ENCODE assay signal across 30 cellular contexts in genomic region chr2:61410185-61410584, GRCh38.
DNase-seq lines count a peak whose midpoint lies in the region; ATAC-seq, FAIRE-seq and TF ChIP-seq lines count a peak whose summit lies in the region.
"Had no signal": no experiment of that assay in that cellular context is flagged by ENCODE, and none has a peak within 500 bp of the region (broad histone marks: within the 10 kb centered on the region; RNA-seq: fewer than 3 reads in every experiment).

No MANE protein-coding gene starts in this region.

- no peak overlapping the region for H3K4me3 Mint-ChIP-seq in activated T-cell treated with anti-CD3 and anti-CD28 coated beads, Interleukin-2, amount 50 U/mL, for 24 hours
- H3K4me3 Mint-ChIP-seq in activated T-cell treated with anti-CD3 and anti-CD28 coated beads, Interleukin-2, amount 50 U/mL, for 72 hours = no peak overlapping the region
- H3K4me3 Mint-ChIP-seq: B cell; CD8-positive, alpha-beta memory T cell; HFFc6 had no signal

- H3K27me3 ChIP-seq in bronchial epithelial cell (ENCODE audit: control insufficient read depth, insufficient read depth, low read length) = no peaks in the 10 kb centered on the region

- no peak for TF ChIP-seq CTCF in HEK293 (tag by site-specific recombination; IDR thresholded peaks at IDR 0.05)
- TF ChIP-seq CTCF in bronchial epithelial cell (IDR thresholded peaks at IDR 0.05; ENCODE audit: insufficient read depth, low read length, severe bottlenecking) = no peak

- FAIRE-seq in bronchial epithelial cell (lab: Jason Lieb, UNC) = no peak
- FAIRE-seq in GM19239 (lab: Jason Lieb, UNC) = no peak
- FAIRE-seq: GM12891, RCC 7860 had no signal

- H3K27me3 Mint-ChIP-seq in activated T-cell treated with anti-CD3 and anti-CD28 coated beads, Interleukin-2, amount 50 U/mL, for 24 hours = no peaks in the 10 kb centered on the region
- H3K27me3 Mint-ChIP-seq in activated T-cell treated with anti-CD3 and anti-CD28 coated beads, Interleukin-2, amount 50 U/mL, for 72 hours (ENCODE audit: low read depth) = no peaks in the 10 kb centered on the region
- H3K27me3 Mint-ChIP-seq: B cell; CD8-positive, alpha-beta memory T cell had no signal

- peaks cover 20% of the 10 kb centered on the region for H3K4me1 ChIP-seq in HEK293 (ENCODE audit: control insufficient read depth, insufficient read depth, low read length)

- H3K36me3 Mint-ChIP-seq in activated T-cell treated with anti-CD3 and anti-CD28 coated beads, Interleukin-2, amount 50 U/mL, for 24 hours (ENCODE audit: low read depth) = peaks cover 50% of the 10 kb centered on the region
- no peaks in the 10 kb centered on the region for H3K36me3 Mint-ChIP-seq in activated T-cell treated with anti-CD3 and anti-CD28 coated beads, Interleukin-2, amount 50 U/mL, for 72 hours (ENCODE audit: insufficient read depth in 2 of 2)

- CTCF ChIA-PET in HEK293 (lab: Yijun Ruan, JAX) = interaction anchor here (0.7 kb wide), 1 partner anchor 14 kb away, joined by 8 read pairs; no protein-coding TSS in a partner anchor

- H3K36me3 ChIP-seq in HEK293 (ENCODE audit: control insufficient read depth in 2 of 2, insufficient read depth in 1 of 2, low read length in 2 of 2) (peaks cover 0 to 6% of the 10 kb centered on the region in 2 experiments), bronchial epithelial cell (ENCODE audit: control insufficient read depth, insufficient read depth, low read length) (peaks cover 3% of the 10 kb centered on the region)

- POLR2A ChIA-PET in HEK293 (lab: Yijun Ruan, JAX) = no interaction called here

- H3K4me1 Mint-ChIP-seq in activated T-cell treated with anti-CD3 and anti-CD28 coated beads, Interleukin-2, amount 50 U/mL, for 24 hours (ENCODE audit: low read depth) = peaks cover 30% of the 10 kb centered on the region
- peaks cover 20% of the 10 kb centered on the region for H3K4me1 Mint-ChIP-seq in activated T-cell treated with anti-CD3 and anti-CD28 coated beads, Interleukin-2, amount 50 U/mL, for 72 hours (ENCODE audit: low read depth)

- no peaks in the 10 kb centered on the region for H3K9me3 ChIP-seq in HEK293 (ENCODE audit: control insufficient read depth, insufficient read depth, low read depth, low read length)

- no peak for DNase-seq in activated T-cell treated with anti-CD3 and anti-CD28 coated beads, Interleukin-2, amount 50 U/mL, for 24 hours
- no peak for DNase-seq in activated T-cell treated with anti-CD3 and anti-CD28 coated beads, Interleukin-2, amount 50 U/mL, for 72 hours
- DNase-seq in bronchial epithelial cell (ENCODE audit: low read depth) = peak; percentile 34
- DNase-seq in kidney tubule cell (ENCODE audit: low spot score) = peak; percentile 30
- DNase-seq in GM19239 (ENCODE audit: insufficient read length, low spot score) = no peak
- DNase-seq: CD8-positive, alpha-beta memory T cell; DMS 273 treated with DMSO at 0.1 percent for 48 hours; DMS79; EL; GDM1; GM23248; H7; HFFc6; Karpas-422; NCI-H1092; NCI-H1417 treated with DMSO at 0.1 percent for 48 hours; NCI-H1694 treated with DMSO at 0.1 percent for 48 hours; NCI-H2081; NCI-H2227 treated with DMSO at 0.1 percent for 48 hours; NCI-H69; SIG-M5 had no signal

- no peak overlapping the region for H3K27ac ChIP-seq in HEK293 (ENCODE audit: extremely low read depth, low read depth, low read length)
- H3K27ac ChIP-seq: 22Rv1, C4-2B, GM23248, SK-N-MC had no signal

- H3K4me3 ChIP-seq in HEK293 (ENCODE audit: low read depth, low read length) (no peak overlapping the region), bronchial epithelial cell (ENCODE audit: low read depth, low read length) (no peak overlapping the region)
- H3K4me3 ChIP-seq: GM23248, SK-N-MC had no signal

- no peak for ATAC-seq in activated T-cell treated with anti-CD3 and anti-CD28 coated beads, Interleukin-2, amount 50 U/mL, for 72 hours (replicated peaks in 1 of 2)
- no peak for ATAC-seq in GM19397 (IDR thresholded peaks at IDR 0.05; ENCODE audit: unreplicated experiment)
- ATAC-seq in HG02884 (IDR thresholded peaks at IDR 0.05; ENCODE audit: unreplicated experiment) = no peak

- peak overlapping the region; percentile 64 for H3K27ac Mint-ChIP-seq in activated T-cell treated with anti-CD3 and anti-CD28 coated beads, Interleukin-2, amount 50 U/mL, for 24 hours
- H3K27ac Mint-ChIP-seq in activated T-cell treated with anti-CD3 and anti-CD28 coated beads, Interleukin-2, amount 50 U/mL, for 72 hours = no peak overlapping the region
- H3K27ac Mint-ChIP-seq: B cell, HFFc6 had no signal

- no peaks in the 10 kb centered on the region for H3K9me3 Mint-ChIP-seq in activated T-cell treated with anti-CD3 and anti-CD28 coated beads, Interleukin-2, amount 50 U/mL, for 24 hours
- H3K9me3 Mint-ChIP-seq in activated T-cell treated with anti-CD3 and anti-CD28 coated beads, Interleukin-2, amount 50 U/mL, for 72 hours = no peaks in the 10 kb centered on the region
- H3K9me3 Mint-ChIP-seq: CD8-positive, alpha-beta memory T cell; HFFc6 had no signal

TF ChIP-seq in HEK293, 187 proteins besides CTCF, POLR2A, EP300 and RAD21:
- TF ChIP-seq ZNF830 (tag by site-specific recombination; IDR thresholded peaks at IDR 0.05; ENCODE audit: low read depth) = no peak
- peak; percentile 94 for TF ChIP-seq ZNF610 (tag by site-specific recombination; IDR thresholded peaks at IDR 0.05; ENCODE audit: borderline replicate concordance)

Comparison
In these comparisons a context has a peak if more than half of its experiments do, and no peak if none do; other contexts are left out.
1. DNase-seq: peak in bronchial epithelial cell (single experiment) and kidney tubule cell (single experiment); none in activated T-cell treated with anti-CD3 and anti-CD28 coated beads, Interleukin-2, amount 50 U/mL, for 24 hours (single experiment), activated T-cell treated with anti-CD3 and anti-CD28 coated beads, Interleukin-2, amount 50 U/mL, for 72 hours (0 of 2) and GM19239 (single experiment).